In the genomic region with DNA sequence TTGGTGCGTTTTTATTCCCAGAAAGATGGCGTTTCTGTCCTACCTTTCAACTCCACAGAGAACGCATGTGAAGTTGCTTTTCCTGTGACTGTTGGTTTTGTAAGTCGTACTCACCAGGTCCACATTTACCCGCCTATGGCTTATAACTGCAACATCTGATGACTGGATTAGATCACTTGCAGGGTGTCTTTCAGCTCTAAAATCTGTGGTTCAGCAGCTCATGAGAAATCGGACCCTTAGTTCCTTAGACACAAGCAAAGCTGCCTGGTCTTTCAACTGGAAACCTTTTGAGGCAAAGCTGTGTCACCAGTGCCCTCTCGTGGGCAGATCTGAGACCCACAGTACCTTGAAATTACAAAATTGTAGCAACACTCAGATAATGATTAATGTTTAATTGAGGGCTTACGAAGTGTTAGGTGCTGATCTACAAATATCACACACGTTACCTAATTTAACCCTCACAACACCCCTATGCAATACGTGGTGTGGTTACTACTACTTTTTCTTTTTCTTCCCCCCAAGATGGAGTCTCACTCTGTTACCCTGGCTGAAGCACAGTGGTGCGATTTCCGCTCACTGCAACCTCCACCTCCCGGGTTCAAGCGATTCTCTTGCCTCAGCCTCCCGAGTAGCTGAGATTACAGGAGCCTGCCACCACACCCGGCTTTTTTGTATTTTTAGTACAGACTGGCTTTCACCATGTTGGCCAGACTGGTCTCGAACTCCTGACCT, we compare ENCODE assay signal across 8 cellular contexts.
DNase-seq lines count a peak whose midpoint lies in the region; ATAC-seq and TF ChIP-seq lines count a peak whose summit lies in the region.

No MANE protein-coding gene starts in this region.

- H3K36me3 Mint-ChIP-seq in activated naive CD4-positive, alpha-beta T cell treated with anti-CD3 and anti-CD28 coated beads for 36 hours (ENCODE audit: low read depth), result peaks cover 1% of the 10 kb centered on the region
- no peaks in the 10 kb centered on the region for H3K36me3 Mint-ChIP-seq in glutamatergic neuron (ENCODE audit: unreplicated experiment)

- TF ChIP-seq RAD21 in SK-N-SH (IDR thresholded peaks at IDR 0.05; ENCODE audit: low read length), result peak; percentile 85

- intact Hi-C loops in activated naive CD4-positive, alpha-beta T cell treated with anti-CD3 and anti-CD28 coated beads for 36 hours (cut with micrococcal nuclease), result loop anchor here (1.0 to 2.0 kb wide), 14 partner anchors 20 to 811 kb away; a partner anchor contains a TSS
- intact Hi-C loops in aorta (cut with DNase I), result loop anchor here in 1 of 2 donors (10.0 kb wide), 1 partner anchor 157 kb away; no protein-coding TSS in a partner anchor

- POLR2A ChIA-PET in SK-N-SH (lab: Yijun Ruan, JAX), result no interaction called here

- 43% methylated on average over 17 of the region's 17 CpGs for WGBS in SK-N-SH (ENCODE audit: low lambda C conversion rate)
- 58% methylated on average over 17 of the region's 17 CpGs for WGBS in aorta, 2 donors

- H3K4me1 Mint-ChIP-seq in activated naive CD4-positive, alpha-beta T cell treated with anti-CD3 and anti-CD28 coated beads for 36 hours (ENCODE audit: low read depth), result peaks cover 36% of the 10 kb centered on the region
- no peaks in the 10 kb centered on the region for H3K4me1 Mint-ChIP-seq in glutamatergic neuron (ENCODE audit: low read depth, unreplicated experiment)

- H3K9me3 Mint-ChIP-seq in activated naive CD4-positive, alpha-beta T cell treated with anti-CD3 and anti-CD28 coated beads for 36 hours, result no peaks in the 10 kb centered on the region
- no peaks in the 10 kb centered on the region for H3K9me3 Mint-ChIP-seq in glutamatergic neuron (ENCODE audit: unreplicated experiment)

- H3F3A ChIP-seq in SK-N-SH (replicated peaks; ENCODE audit: insufficient read depth), result no peaks in the 10 kb centered on the region

- peaks cover 2% of the 10 kb centered on the region; the same call in 1 of the 2 replicates for H3K9me3 ChIP-seq in HUES6 (ENCODE audit: control insufficient read depth, insufficient read depth, low read depth, low read length)
- no peaks in the 10 kb centered on the region for H3K9me3 ChIP-seq in SK-N-SH
- no peaks in the 10 kb centered on the region for H3K9me3 ChIP-seq in aorta (ENCODE audit: control insufficient read depth, low read length)

- in situ Hi-C loops in G401 (cut with HindIII; ENCODE audit: low sequenced_read_pairs), result no loop called here

- no peak for TF ChIP-seq EP300 in SK-N-SH (IDR thresholded peaks at IDR 0.05; ENCODE audit: borderline replicate concordance in 1 of 2, low read depth in 1 of 2, low read length in 1 of 2)

- H3K27ac ChIP-seq in HUES6 (ENCODE audit: low read depth, low read length) (no peak overlapping the region), SK-N-SH (ENCODE audit: low read depth in 2 of 2, low read length in 1 of 2) (no peak overlapping the region), aorta (ENCODE audit: low read depth in 1 of 2, low read length in 2 of 2) (no peak overlapping the region)

- ATAC-seq in aorta (ENCODE audit: low FRiP score) (no peak), HG02610 (IDR thresholded peaks at IDR 0.05; ENCODE audit: unreplicated experiment) (no peak)

- no peaks in the 10 kb centered on the region for H3K79me2 ChIP-seq in SK-N-SH (ENCODE audit: insufficient read depth)

- peak overlapping the region; percentile 81 for H3K4me3 Mint-ChIP-seq in activated naive CD4-positive, alpha-beta T cell treated with anti-CD3 and anti-CD28 coated beads for 36 hours
- no peak overlapping the region for H3K4me3 Mint-ChIP-seq in glutamatergic neuron (ENCODE audit: unreplicated experiment)

- no peaks in the 10 kb centered on the region for H3K36me3 ChIP-seq in HUES6 (ENCODE audit: control insufficient read depth, insufficient read depth, low read length)
- H3K36me3 ChIP-seq in SK-N-SH (replicated peaks in 1 of 2; ENCODE audit: control insufficient read depth in 1 of 2, insufficient read depth in 2 of 2, low read length in 1 of 2), result no peaks in the 10 kb centered on the region
- H3K36me3 ChIP-seq in aorta (ENCODE audit: control insufficient read depth in 1 of 2, insufficient read depth in 2 of 2, low read length in 1 of 2), result no peaks in the 10 kb centered on the region

- peak overlapping the region; percentile 31 for H3K9ac ChIP-seq in HUES6 (ENCODE audit: low read length)
- no peak overlapping the region for H3K9ac ChIP-seq in SK-N-SH

- H3K4me2 ChIP-seq in SK-N-SH, result no peak overlapping the region

- H3K27me3 ChIP-seq in HUES6 (ENCODE audit: control insufficient read depth, insufficient read depth, low read length) (no peaks in the 10 kb centered on the region; the same call in 1 of the 2 replicates), SK-N-SH (ENCODE audit: insufficient read depth) (no peaks in the 10 kb centered on the region), aorta (ENCODE audit: control insufficient read depth in 1 of 2, insufficient read depth in 2 of 2, low read length in 1 of 2) (no peaks in the 10 kb centered on the region)

- peak; percentile 87 for TF ChIP-seq CTCF in SK-N-SH (IDR thresholded peaks at IDR 0.05)
- peak; percentile 61 for TF ChIP-seq CTCF in glutamatergic neuron (IDR thresholded peaks at IDR 0.05; ENCODE audit: partially characterized antibody, unreplicated experiment)

- H3K9me2 ChIP-seq in SK-N-SH, result no peaks in the 10 kb centered on the region

- H3K4me1 ChIP-seq in HUES6 (ENCODE audit: control insufficient read depth, insufficient read depth, low read length) (peaks cover 12% of the 10 kb centered on the region; the same call in 1 of the 2 replicates), SK-N-SH (ENCODE audit: control insufficient read depth in 1 of 2, insufficient read depth in 2 of 2, low read depth in 1 of 2, low read length in 1 of 2) (no peaks in the 10 kb centered on the region), aorta (ENCODE audit: control insufficient read depth in 1 of 2, insufficient read depth in 2 of 2, low read length in 2 of 2) (no peaks in the 10 kb centered on the region)

- CTCF ChIA-PET in SK-N-SH (lab: Yijun Ruan, JAX), result interaction anchor here (0.6 to 2.5 kb wide), 27 partner anchors 8 to 815 kb away, joined by 3 to 10 read pairs (median 3); no protein-coding TSS in a partner anchor
- CTCF ChIA-PET in activated naive CD4-positive, alpha-beta T cell treated with anti-CD3 and anti-CD28 coated beads for 36 hours (lab: Charles Lee), result interaction anchor here (0.6 to 2.5 kb wide), 33 partner anchors 11 to 815 kb away, joined by 3 to 27 read pairs (median 5); a partner anchor contains a TSS

- peak overlapping the region; percentile 93 for H3K27ac Mint-ChIP-seq in activated naive CD4-positive, alpha-beta T cell treated with anti-CD3 and anti-CD28 coated beads for 36 hours
- H3K27ac Mint-ChIP-seq in glutamatergic neuron (ENCODE audit: unreplicated experiment), result no peak overlapping the region

- DNase-seq in G401 (ENCODE audit: low spot score) (peak; percentile 27), SK-N-SH (peak; percentile 52), glutamatergic neuron (peak; percentile 67), renal cortical epithelial cell (ENCODE audit: low read depth) (peak; percentile 68), aorta (peak; percentile 66 to 82)
- DNase-seq in activated naive CD4-positive, alpha-beta T cell treated with anti-CD3 and anti-CD28 coated beads for 36 hours, result peak; percentile 89

- H2AFZ ChIP-seq in SK-N-SH (ENCODE audit: low read depth), result no peak overlapping the region

- H3K27me3 Mint-ChIP-seq in activated naive CD4-positive, alpha-beta T cell treated with anti-CD3 and anti-CD28 coated beads for 36 hours (ENCODE audit: low read depth), result no peaks in the 10 kb centered on the region
- H3K27me3 Mint-ChIP-seq in glutamatergic neuron (ENCODE audit: unreplicated experiment), result no peaks in the 10 kb centered on the region

- no peak overlapping the region for H3K4me3 ChIP-seq in HUES6 (ENCODE audit: low read depth, low read length)
- no peak overlapping the region for H3K4me3 ChIP-seq in SK-N-SH (ENCODE audit: low read depth in 2 of 2, low read length in 1 of 2)
- H3K4me3 ChIP-seq in aorta (ENCODE audit: low read length in 2 of 2), result no peak overlapping the region

- H4K20me1 ChIP-seq in SK-N-SH (ENCODE audit: insufficient read depth), result no peaks in the 10 kb centered on the region

TF ChIP-seq in SK-N-SH, 30 proteins besides CTCF, POLR2A, EP300 and RAD21:
- peak; percentile 69 for TF ChIP-seq SMC3 (IDR thresholded peaks at IDR 0.05; ENCODE audit: low read depth, low read length)
- TF ChIP-seq TEAD4 (IDR thresholded peaks at IDR 0.05; ENCODE audit: borderline replicate concordance, insufficient read depth), result no peak
- TF ChIP-seq CHD2 (IDR thresholded peaks at IDR 0.05; ENCODE audit: low read length, partially characterized antibody), result no peak

Comparison
In these comparisons a context has a peak if more than half of its experiments do, and no peak if none do; other contexts are left out.
1. DNase-seq: peak in every context shown above with its lines; median percentile 89 in activated naive CD4-positive, alpha-beta T cell treated with anti-CD3 and anti-CD28 coated beads for 36 hours; 74 in aorta; 68 in renal cortical epithelial cell; 67 in glutamatergic neuron; 52 in SK-N-SH; 27 in G401.